ENCODE assay signal across 8 cellular contexts in genomic region chr2:55009277-55010055, GRCh38. TPM values are rescaled to one million over a fixed set of nuclear protein-coding genes. Genes with fewer than 3 reads are reported as not detected.
A peak's percentile ranks its signal among the peaks of the same experiment; 100 is the strongest.
DNase-seq lines count a peak whose midpoint lies in the region; ATAC-seq and TF ChIP-seq lines count a peak whose summit lies in the region.

No MANE protein-coding gene starts in this region.

- 24 to 28% methylated on average over 7 of the region's 7 CpGs for WGBS in tibial nerve, 2 donors

- CTCF ChIA-PET in Panc1 (lab: Charles Lee), result interaction anchor here (1.0 kb wide), 1 partner anchor 168 kb away, joined by 3 read pairs; no protein-coding TSS in a partner anchor

- H3K27me3 Mint-ChIP-seq in activated T-cell treated with anti-CD3 and anti-CD28 coated beads, Interleukin-2, amount 50 U/mL, for 4 hours (ENCODE audit: low read depth), result no peaks in the 10 kb centered on the region

- H3K9me3 ChIP-seq in Panc1 (ENCODE audit: control insufficient read depth, insufficient read depth, low read depth, low read length) (no peaks in the 10 kb centered on the region), tibial nerve (no peaks in the 10 kb centered on the region)

- peaks cover 2% of the 10 kb centered on the region; the same call in 1 of the 2 replicates for H3K36me3 ChIP-seq in Panc1 (ENCODE audit: control insufficient read depth, insufficient read depth, low read length)
- no peaks in the 10 kb centered on the region for H3K36me3 ChIP-seq in tibial nerve

- peak overlapping the region; percentile 88 for H3K4me3 Mint-ChIP-seq in activated T-cell treated with anti-CD3 and anti-CD28 coated beads, Interleukin-2, amount 50 U/mL, for 4 hours

- TSS peak; percentile 40 for BruUV-seq in Panc1 (replicated peaks; lab: Mats Ljungman, UMichigan)

- no peak for TF ChIP-seq EP300 in tibial nerve (IDR thresholded peaks at IDR 0.05)

- peaks cover 72% of the 10 kb centered on the region for H3K4me1 Mint-ChIP-seq in activated T-cell treated with anti-CD3 and anti-CD28 coated beads, Interleukin-2, amount 50 U/mL, for 4 hours (ENCODE audit: low read depth)

- H3K36me3 Mint-ChIP-seq in activated T-cell treated with anti-CD3 and anti-CD28 coated beads, Interleukin-2, amount 50 U/mL, for 4 hours (ENCODE audit: insufficient read depth), result peaks cover 2% of the 10 kb centered on the region

- H3K4me1 ChIP-seq in Panc1 (ENCODE audit: control insufficient read depth, insufficient read depth, low read length) (peaks cover 99% of the 10 kb centered on the region), tibial nerve (peaks cover 0 to 98% (median 55%) of the 10 kb centered on the region in 4 donors)

- TF ChIP-seq CTCF in Panc1 (IDR thresholded peaks at IDR 0.05) (no peak), tibial nerve (IDR thresholded peaks at IDR 0.05) (no peak)

- H3K27me3 ChIP-seq in Panc1 (ENCODE audit: control insufficient read depth, insufficient read depth, low read length) (no peaks in the 10 kb centered on the region), tibial nerve (no peaks in the 10 kb centered on the region)

- intact Hi-C loops in Panc1 (cut with micrococcal nuclease; ENCODE audit: unreplicated experiment), result loop anchor here (5.0 kb wide), 2 partner anchors 38 to 107 kb away; no protein-coding TSS in a partner anchor

- POLR2A ChIA-PET in Panc1 (lab: Charles Lee), result no interaction called here

- TF ChIP-seq POLR2A in tibial nerve (IDR thresholded peaks at IDR 0.05), result no peak

- ATAC-seq in activated T-cell treated with anti-CD3 and anti-CD28 coated beads, Interleukin-2, amount 50 U/mL, for 4 hours, result peak; percentile 20 to 37
- 0 out of 2 replicates have a peak, but pooled peaks have one; percentile 31 for ATAC-seq in Panc1

- H3K9me3 Mint-ChIP-seq in activated T-cell treated with anti-CD3 and anti-CD28 coated beads, Interleukin-2, amount 50 U/mL, for 4 hours, result no peaks in the 10 kb centered on the region

- H3K4me3 ChIP-seq in Panc1 (ENCODE audit: low read depth in 2 of 2, low read length in 2 of 2) (peak overlapping the region; percentile 38 to 51), tibial nerve (peak overlapping the region in 3 of 4 donors; percentile 6 to 38 (median 31))

- in situ Hi-C loops in Panc1 (cut with HindIII; ENCODE audit: low pct_unique_long_range_greater_than_20kb, low sequenced_read_pairs), result no loop called here

- H3K27ac ChIP-seq in Panc1 (ENCODE audit: low read length) (peak overlapping the region; percentile 91), tibial nerve (peak overlapping the region in 3 of 4 donors; percentile 9 to 69 (median 50))

- no peak for DNase-seq in activated T-cell treated with anti-CD3 and anti-CD28 coated beads, Interleukin-2, amount 50 U/mL, for 4 hours
- DNase-seq in activated T-cell treated with anti-CD3 and anti-CD28 coated beads for 4 hours, result no peak
- DNase-seq in Panc1 (ENCODE audit: low read depth, low spot score), result no peak
- peak; percentile 4 for DNase-seq in germinal center (ENCODE audit: low spot score)
- no peak for DNase-seq in tibial nerve (ENCODE audit: low spot score in 2 of 2)
- no peak for DNase-seq in Ammon's horn (ENCODE audit: low spot score)
- no peak for DNase-seq in SKM-1 (lab: John Stamatoyannopoulos, UW; ENCODE audit: unreplicated experiment)
- DNase-seq in NCI-H2227 treated with DMSO at 0.1 percent for 48 hours (lab: John Stamatoyannopoulos, UW), result no peak

RNA-seq across cellular contexts. Expression of gene RTN4, which starts 40.8 kb away (rescaled TPM):
- 10 to 100 TPM; 71.4 to 75.9 (median 73.6) TPM for total RNA-seq in activated T-cell treated with anti-CD3 and anti-CD28 coated beads, Interleukin-2, amount 50 U/mL, for 4 hours
- total RNA-seq in Panc1 (2021; ENCODE audit: unreplicated experiment) (513 TPM), tibial nerve (100 to 1,000 TPM; 232 to 245 (median 243) TPM)
- 447 TPM for polyA plus RNA-seq in Panc1 (2012; ENCODE audit: insufficient read length)
